ENCODE assay signal across 17 cellular contexts in genomic region chr7:21971780-21972396, GRCh38. TPM values are rescaled to one million over a fixed set of nuclear protein-coding genes. Genes with fewer than 3 reads are reported as not detected.
DNase-seq lines count a peak whose midpoint lies in the region; ATAC-seq, FAIRE-seq and TF ChIP-seq lines count a peak whose summit lies in the region.
"Had no signal": no experiment of that assay in that cellular context is flagged by ENCODE, and none has a peak within 500 bp of the region (broad histone marks: within the 10 kb centered on the region; RNA-seq: fewer than 3 reads in every experiment).

No MANE protein-coding gene starts in this region.

- H3K27ac ChIP-seq in A549 (no peak overlapping the region), HCT116 (ENCODE audit: low read depth, low read length) (peak overlapping the region; percentile 92), keratinocyte (ENCODE audit: control insufficient read depth, insufficient read depth, low read length) (no peak overlapping the region), transverse colon (no peak overlapping the region), pancreas (no peak overlapping the region)

- no peak for TF ChIP-seq EP300 in A549 (IDR thresholded peaks at IDR 0.05)
- TF ChIP-seq EP300 in transverse colon (IDR thresholded peaks at IDR 0.05; ENCODE audit: low read depth): no peak

- FAIRE-seq in A549 (lab: Jason Lieb, UNC) (no peak), keratinocyte (lab: Jason Lieb, UNC) (no peak), pancreas (lab: Jason Lieb, UNC) (no peak)
- FAIRE-seq: K562 had no signal

- H3K4me3 ChIP-seq in A549: no peak overlapping the region
- H3K4me3 ChIP-seq in HCT116 (replicated peaks in 1 of 2; ENCODE audit: low read depth in 1 of 2, low read length in 2 of 2): peak overlapping the region; percentile 44 to 57
- no peak overlapping the region for H3K4me3 ChIP-seq in keratinocyte (ENCODE audit: control insufficient read depth in 2 of 3, extremely low read depth in 1 of 3, insufficient read depth in 2 of 3, low read depth in 1 of 3, low read length in 3 of 3)
- no peak overlapping the region for H3K4me3 ChIP-seq in transverse colon
- H3K4me3 ChIP-seq in pancreas: no peak overlapping the region
- H3K4me3 ChIP-seq: K562 had no signal

- 0 out of 3 replicates have a peak overlapping the region, but pooled peaks have one; percentile 6 for H3K4me2 ChIP-seq in A549
- H3K4me2 ChIP-seq in HCT116 (ENCODE audit: low read length): peak overlapping the region; percentile 96
- H3K4me2 ChIP-seq in keratinocyte (ENCODE audit: control insufficient read depth, extremely low read depth, insufficient read depth, low read depth, low read length): no peak overlapping the region

- TF ChIP-seq RAD21 in A549 (conservative IDR thresholded peaks at IDR 0.05 in 1 of 2, IDR thresholded peaks at IDR 0.05 in 1 of 2) (no peak), HCT116 (IDR thresholded peaks at IDR 0.05; ENCODE audit: low read depth) (no peak)

- TF ChIP-seq POLR2A in A549 (IDR thresholded peaks at IDR 0.05; ENCODE audit: low read length) (no peak), HCT116 (IDR thresholded peaks at IDR 0.05; ENCODE audit: borderline replicate concordance, extremely low read depth, insufficient read depth, insufficient read length) (peak; percentile 93), transverse colon (IDR thresholded peaks at IDR 0.05) (no peak)

- no peaks in the 10 kb centered on the region for H3K9me1 ChIP-seq in keratinocyte (ENCODE audit: control insufficient read depth, extremely low read depth, insufficient read depth, low read length)

- no peaks in the 10 kb centered on the region for H3K36me3 ChIP-seq in HCT116 (ENCODE audit: control insufficient read depth in 1 of 2, insufficient read depth in 2 of 2, low read length in 2 of 2)
- no peaks in the 10 kb centered on the region for H3K36me3 ChIP-seq in keratinocyte (ENCODE audit: control insufficient read depth in 2 of 2, extremely low read depth in 1 of 2, insufficient read depth in 2 of 2, low read length in 2 of 2)
- no peaks in the 10 kb centered on the region for H3K36me3 ChIP-seq in transverse colon
- no peaks in the 10 kb centered on the region for H3K36me3 ChIP-seq in pancreas

- POLR2A ChIA-PET in A549 (lab: Yijun Ruan, JAX) (no interaction called here), HCT116 (lab: Charles Lee) (interaction anchor here (0.6 to 2.0 kb wide), 6 partner anchors 9 to 26 kb away, joined by 4 to 7 read pairs (median 6); partner anchors contain the start of gene CDCA7L)

- H3K27me3 ChIP-seq in HCT116 (ENCODE audit: insufficient read depth, low read length) (no peaks in the 10 kb centered on the region), keratinocyte (ENCODE audit: control insufficient read depth, extremely low read depth, insufficient read depth, low read length) (no peaks in the 10 kb centered on the region), transverse colon (peaks cover 4% of the 10 kb centered on the region), pancreas (no peaks in the 10 kb centered on the region)

- 62% methylated on average over 3 of the region's 6 CpGs for WGBS in A549 (ENCODE audit: missing lambda C conversion rate)
- WGBS in transverse colon (ENCODE audit: low coverage in 1 of 2), 2 donors: 93% methylated on average over 6 of the region's 6 CpGs; no CpG with 5 or more reads in 1 of the 2 donors
- WGBS in pancreas, 2 donors: 86 to 90% methylated on average over 6 of the region's 6 CpGs

- intact Hi-C loops in HCT116 (cut with micrococcal nuclease): loop anchor here (2.0 kb wide), 1 partner anchor 27 kb away; the partner anchor contains the start of gene CDCA7L
- intact Hi-C loops in transverse colon (cut with DNase I; ENCODE audit: low total_unique reads): no loop called here
- intact Hi-C loops in pancreas (cut with DNase I): no loop called here

- ATAC-seq in A549 (peak in 1 of 2 experiments; percentile 42; a peak in 3 of 6 replicates), HCT116 (peak; percentile 90), pancreas (no peak)
- ATAC-seq: K562, PC-3, SK-N-SH treated with all-trans-retinoic acid at 6 μM for 48 hours had no signal

- TF ChIP-seq CTCF in A549 (IDR thresholded peaks at IDR 0.05) (no peak), HCT116 (IDR thresholded peaks at IDR 0.05 in 2 of 3, conservative IDR thresholded peaks at IDR 0.05 in 1 of 3; ENCODE audit: borderline replicate concordance in 1 of 3, insufficient read depth in 1 of 3, low read depth in 2 of 3, low read length in 2 of 3) (no peak), keratinocyte (optimal IDR thresholded peaks at IDR 0.05 in 1 of 3, IDR thresholded peaks at IDR 0.05 in 1 of 3, conservative IDR thresholded peaks at IDR 0.05 in 1 of 3; ENCODE audit: extremely low read depth in 1 of 3, insufficient read depth in 2 of 3, low read length in 3 of 3) (no peak), transverse colon (IDR thresholded peaks at IDR 0.05) (no peak), pancreas (IDR thresholded peaks at IDR 0.05) (no peak)

- BruUV-seq in HCT116 (replicated peaks; lab: Mats Ljungman, UMichigan): no TSS peak

- H4K20me1 ChIP-seq in HCT116 (ENCODE audit: insufficient read depth): no peaks in the 10 kb centered on the region
- H4K20me1 ChIP-seq in keratinocyte (ENCODE audit: control insufficient read depth, extremely low read depth, insufficient read depth, low read length): no peaks in the 10 kb centered on the region

- CTCF ChIA-PET in A549 (lab: Yijun Ruan, JAX): no interaction called here
- CTCF ChIA-PET in HCT116 (lab: Charles Lee): no interaction called here

- H3K79me2 ChIP-seq in HCT116 (ENCODE audit: insufficient read depth, low read length) (no peaks in the 10 kb centered on the region), keratinocyte (ENCODE audit: control insufficient read depth, insufficient read depth, low read length) (no peaks in the 10 kb centered on the region)

- H3K9me3 ChIP-seq in A549 (no peaks in the 10 kb centered on the region), HCT116 (ENCODE audit: control insufficient read depth in 1 of 2, insufficient read depth in 1 of 2, low read depth in 1 of 2, low read length in 2 of 2) (0 out of 4 replicates have a peak, but pooled peaks cover 0 to 3% of the 10 kb centered on the region in 2 experiments), keratinocyte (ENCODE audit: control insufficient read depth, low read depth, low read length) (no peaks in the 10 kb centered on the region), transverse colon (no peaks in the 10 kb centered on the region), pancreas (no peaks in the 10 kb centered on the region)

- RAD21 ChIA-PET in HCT116 (lab: Charles Lee; ENCODE audit: low non-redundant PET in 1 of 2, low total read pairs in 2 of 2, uncharacterized antibody in 2 of 2, unreplicated experiment in 2 of 2): no interaction called here

- DNase-seq in A549 (ENCODE audit: low read depth in 1 of 2, low spot score in 1 of 2): no peak
- DNase-seq in HCT116 (ENCODE audit: low read depth, low spot score): peak; percentile 77
- DNase-seq in SW480 (ENCODE audit: low spot score): peak; percentile 91
- no peak for DNase-seq in keratinocyte (ENCODE audit: low read depth, low spot score)
- DNase-seq in transverse colon: no peak
- DNase-seq in stimulated activated naive CD4-positive, alpha-beta T cell (lab: John Stamatoyannopoulos, UW): no peak
- DNase-seq in pancreas: no peak
- DNase-seq in pons (ENCODE audit: low spot score): no peak
- DNase-seq: CD4-positive, CD25-positive, alpha-beta regulatory T cell; DMS79 treated with DMSO at 0.1 percent for 48 hours; GF-D8; GOT3; NCI-H1092 treated with DMSO at 0.1 percent for 48 hours; NCI-H1694; PC-3 had no signal

- in situ Hi-C loops in transverse colon (cut with MboI; ENCODE audit: low pct_ligation_motif_present in 1 of 4, low pct_unique_long_range_greater_than_20kb in 1 of 4, low sequenced_read_pairs in 3 of 4): no loop called here

- dilution Hi-C loops in keratinocyte (cut with MboI; ENCODE audit: extremely low pct_ligation_motif_present, low sequenced_read_pairs): no loop called here

- H3K4me1 ChIP-seq in A549: no peaks in the 10 kb centered on the region
- peaks cover 10 to 26% of the 10 kb centered on the region in 2 experiments; a peak in 3 of 4 replicates for H3K4me1 ChIP-seq in HCT116 (ENCODE audit: control insufficient read depth in 1 of 2, insufficient read depth in 2 of 2, low read length in 2 of 2)
- no peaks in the 10 kb centered on the region for H3K4me1 ChIP-seq in keratinocyte (ENCODE audit: control insufficient read depth, extremely low read depth, insufficient read depth, low read length)
- no peaks in the 10 kb centered on the region for H3K4me1 ChIP-seq in transverse colon
- H3K4me1 ChIP-seq in pancreas: no peaks in the 10 kb centered on the region

- peak overlapping the region; percentile 67 for H3K9ac ChIP-seq in HCT116 (ENCODE audit: low read length)
- H3K9ac ChIP-seq in keratinocyte (ENCODE audit: control insufficient read depth, extremely low read depth, insufficient read depth, low read length): no peak overlapping the region

- no peaks in the 10 kb centered on the region for H3K9me2 ChIP-seq in HCT116 (ENCODE audit: insufficient read depth)

- H2AFZ ChIP-seq in HCT116 (ENCODE audit: low read depth, low read length, poor library complexity, severe bottlenecking): peak overlapping the region; percentile 66
- peak overlapping the region; percentile 70 for H2AFZ ChIP-seq in keratinocyte (ENCODE audit: control insufficient read depth, low read length)

TF ChIP-seq in A549, 52 proteins besides CTCF, POLR2A, EP300 and RAD21 (continues in another document):
- TF ChIP-seq JUN (IDR thresholded peaks at IDR 0.05) (no peak), MYC (IDR thresholded peaks at IDR 0.05; ENCODE audit: borderline replicate concordance, low read length) (no peak)

TF ChIP-seq in HCT116, 20 proteins besides CTCF, POLR2A, EP300 and RAD21 (continues in another document):
- TF ChIP-seq SIN3A (IDR thresholded peaks at IDR 0.05; ENCODE audit: low read depth): peak; percentile 39; the same call in 1 of the 2 replicates

RNA-seq across cellular contexts. Expression of gene CDCA7L, which starts 26.2 kb away (rescaled TPM):
- polyA plus RNA-seq in A549 (2011; rRNA removed): 23.3 and 27.8 TPM in 2 replicates
- polyA plus RNA-seq in A549 (2012; cell fraction: cytosol; rRNA removed): 12.1 and 12.7 TPM in 2 replicates
- polyA plus RNA-seq in A549 (2012; cell fraction: nucleus; rRNA removed): 7.7 and 13.0 TPM in 2 replicates
- 16.9 to 20.8 TPM (median 17.4 TPM) in 3 replicates for polyA plus RNA-seq in A549 (2017; fragmentation: RNase III; extraction: RNeasy Plus Mini Kit Qiagen cat#74134 plus additional on column Dnase treatment)
- 30.3 and 36.7 TPM in 2 replicates for polyA minus RNA-seq in A549 (2011; rRNA and poly(A)+ RNA removed)
- total RNA-seq in HCT116 (2021; ENCODE audit: unreplicated experiment): 107 TPM
- 55.3 and 61.4 TPM in 2 replicates for polyA plus RNA-seq in HCT116 (2012)
- 11.8 to 31.8 TPM (median 30.0 TPM) in 3 replicates for polyA plus RNA-seq in keratinocyte
- 10.3 TPM for polyA plus RNA-seq in keratinocyte (2011; ENCODE audit: low read depth)
- polyA plus RNA-seq in keratinocyte (2011; cell fraction: cytosol; rRNA removed): 18.4 and 24.2 TPM in 2 replicates
- polyA plus RNA-seq in keratinocyte (2011; cell fraction: nucleus; rRNA removed): 18.6 and 19.7 TPM in 2 replicates
- polyA plus RNA-seq in keratinocyte (2012; ENCODE audit: low replicate concordance): 5.9 and 22.2 TPM in 2 replicates
- polyA minus RNA-seq in keratinocyte: 12.9 to 66.0 TPM (median 44.4 TPM) in 3 replicates
- 19.2 TPM for polyA minus RNA-seq in keratinocyte (2011; cell fraction: cytosol; rRNA and poly(A)+ RNA removed)
- 11.8 and 19.8 TPM in 2 replicates for polyA minus RNA-seq in keratinocyte (2011; cell fraction: nucleus; rRNA and poly(A)+ RNA removed)
- total RNA-seq in transverse colon: 10 to 100 TPM in 3 of 4 donors, 1 to 10 TPM in 1; 9.0 to 24.0 (median 13.2) TPM
- total RNA-seq in pancreas: 10 to 100 TPM; 18.1 to 27.2 (median 22.3) TPM
- polyA plus RNA-seq in pancreas: 1 to 10 TPM; 6.7 to 6.8 TPM

Comparison
In these comparisons a context has a peak if more than half of its experiments do, and no peak if none do; other contexts are left out.
1. DNase-seq: peak in HCT116 (single experiment) and SW480 (single experiment); none in A549 (0 of 2), keratinocyte (single experiment), transverse colon (single experiment), stimulated activated naive CD4-positive, alpha-beta T cell (0 of 6), pancreas (0 of 6) and pons (single experiment).
2. H3K4me3 ChIP-seq: peak in HCT116 (2 of 2); none in A549 (single experiment), keratinocyte (0 of 3), transverse colon (0 of 4) and pancreas (0 of 4).
3. Of the 6 proteins assayed by ChIP-seq in both A549 and HCT116: peak only in A549: none; only in HCT116: POLR2A; in both: none; in neither: 5.